29 cellular contexts compared by ENCODE assay signal in genomic region chr1:183356534-183357182, GRCh38.
"Had no signal": no experiment of that assay in that cellular context is flagged by ENCODE, and none has a peak within 500 bp of the region (broad histone marks: within the 10 kb centered on the region; RNA-seq: fewer than 3 reads in every experiment).

No MANE protein-coding gene starts in this region.

- H3K27me3 ChIP-seq: adrenal gland, body of pancreas, colonic mucosa, gastroesophageal sphincter had no signal

- DNase-seq: activated B cell treated with CpG ODN at 0.5 μM for 24 hours; activated CD4-positive, alpha-beta memory T cell treated with anti-CD3 and anti-CD28 coated beads for 36 hours; activated CD4-positive, alpha-beta T cell treated with anti-CD3 and anti-CD28 coated beads for 48 hours; activated CD8-positive, alpha-beta memory T cell treated with anti-CD3 and anti-CD28 coated beads, Interleukin-2, amount 10 ng/mL, durations not matched to agents 7 days and 5 days; activated CD8-positive, alpha-beta memory T cell treated with anti-CD3 and anti-CD28 coated beads, Interleukin-2, amount 50 U/mL, for 4 hours; activated CD8-positive, alpha-beta T cell treated with anti-CD3 and anti-CD28 coated beads, Interleukin-2, amount 10 ng/mL, durations not matched to agents 7 days and 5 days; activated effector memory CD4-positive, alpha-beta T cell treated with anti-CD3 and anti-CD28 coated beads, Interleukin-2, amount 50 U/mL, for 16 hours; activated naive CD4-positive, alpha-beta T cell treated with anti-CD3 and anti-CD28 coated beads for 36 hours; activated naive CD8-positive, alpha-beta T cell treated with anti-CD3 and anti-CD28 coated beads for 36 hours; activated naive CD8-positive, alpha-beta T cell treated with anti-CD3 and anti-CD28 coated beads, Interleukin-2, amount 50 U/mL, for 24 hours; activated T-cell treated with anti-CD3 and anti-CD28 coated beads, Interleukin-2, amount 50 U/mL, for 1 hour; activated T-cell treated with anti-CD3 and anti-CD28 coated beads, Interleukin-2, amount 50 U/mL, for 48 hours; adrenal gland; amygdala; aorta; body of pancreas; central memory CD4-positive, alpha-beta T cell; colonic mucosa; effector CD8-positive, alpha-beta T cell; esophagus squamous epithelium; foreskin melanocyte; T-helper 17 cell; T1000; WERI-Rb-1 had no signal

- H3K27ac ChIP-seq: adrenal gland, body of pancreas, colonic mucosa, epithelial cell of prostate, esophagus squamous epithelium, gastroesophageal sphincter, WERI-Rb-1 had no signal

- H3K9me3 ChIP-seq: adrenal gland, body of pancreas, colonic mucosa, esophagus squamous epithelium, gastroesophageal sphincter had no signal

- H3K4me3 ChIP-seq: adrenal gland, body of pancreas, colonic mucosa, esophagus squamous epithelium, gastroesophageal sphincter had no signal

- ATAC-seq: activated CD4-positive, CD25-positive, alpha-beta regulatory T cell treated with anti-CD3 and anti-CD28 coated beads, Interleukin-2, amount 50 U/mL, for 24 hours; activated CD8-positive, alpha-beta memory T cell treated with anti-CD3 and anti-CD28 coated beads, Interleukin-2, amount 10 ng/mL, durations not matched to agents 7 days and 5 days; activated CD8-positive, alpha-beta T cell treated with anti-CD3 and anti-CD28 coated beads, Interleukin-2, amount 10 ng/mL, durations not matched to agents 7 days and 5 days; activated naive CD8-positive, alpha-beta T cell treated with anti-CD3 and anti-CD28 coated beads, Interleukin-2, amount 50 U/mL, for 24 hours; body of pancreas; gastroesophageal sphincter; T-helper 17 cell had no signal

- H3K36me3 ChIP-seq: adrenal gland, colonic mucosa, esophagus squamous epithelium, gastroesophageal sphincter, WERI-Rb-1 had no signal

- FAIRE-seq: endometrium, endothelial cell of umbilical vein had no signal

- H3K4me1 ChIP-seq: adrenal gland, body of pancreas, colonic mucosa, esophagus squamous epithelium had no signal
